In genomic region chr2:200340527-200341224, GRCh38 we compare ENCODE assay signal across 1 cellular context.
TF ChIP-seq lines count a peak whose summit lies in the region.

No MANE protein-coding gene starts in this region.

TF ChIP-seq in H1, 55 proteins besides CTCF, POLR2A, EP300 and RAD21:
- no peak for TF ChIP-seq TCF12 (IDR thresholded peaks at IDR 0.05; ENCODE audit: low read depth, low read length)
- TF ChIP-seq SRF (IDR thresholded peaks at IDR 0.05; ENCODE audit: low read depth, low read length): no peak
- TF ChIP-seq SAP30 (IDR thresholded peaks at IDR 0.05; ENCODE audit: insufficient read depth, insufficient replicate concordance, low read length): no peak
- no peak for TF ChIP-seq TAF1 (IDR thresholded peaks at IDR 0.05; ENCODE audit: low read depth, low read length)
- TF ChIP-seq CHD7 (IDR thresholded peaks at IDR 0.05; ENCODE audit: insufficient replicate concordance, low read length): no peak
- TF ChIP-seq RXRA (IDR thresholded peaks at IDR 0.05; ENCODE audit: insufficient read depth, low read depth, low read length): no peak
- TF ChIP-seq HDAC6 (IDR thresholded peaks at IDR 0.05; ENCODE audit: low read depth, low read length): no peak
- TF ChIP-seq GTF2F1 (IDR thresholded peaks at IDR 0.05; ENCODE audit: borderline replicate concordance, low read depth, low read length): no peak
- no peak for TF ChIP-seq NANOG (IDR thresholded peaks at IDR 0.05; ENCODE audit: insufficient read depth, low read depth, low read length, poor library complexity, severe bottlenecking)
- TF ChIP-seq USF2 (IDR thresholded peaks at IDR 0.05; ENCODE audit: low read length): no peak
- no peak for TF ChIP-seq SP4 (IDR thresholded peaks at IDR 0.05; ENCODE audit: low read length)
- TF ChIP-seq E2F6 (IDR thresholded peaks at IDR 0.05): no peak
- no peak for TF ChIP-seq PHF8 (conservative IDR thresholded peaks at IDR 0.05; ENCODE audit: low read depth, low read length)
- no peak for TF ChIP-seq TBP (IDR thresholded peaks at IDR 0.05; ENCODE audit: low read depth, low read length)
- TF ChIP-seq GABPA (IDR thresholded peaks at IDR 0.05; ENCODE audit: borderline replicate concordance, insufficient read depth, low read length): no peak
- no peak for TF ChIP-seq SIX5 (IDR thresholded peaks at IDR 0.05; ENCODE audit: low read depth, low read length)
